ENCODE assay signal across 10 cellular contexts in genomic region chr2:134375935-134376334, GRCh38.
DNase-seq lines count a peak whose midpoint lies in the region; ATAC-seq and TF ChIP-seq lines count a peak whose summit lies in the region.
"Had no signal": no experiment of that assay in that cellular context is flagged by ENCODE, and none has a peak within 500 bp of the region (broad histone marks: within the 10 kb centered on the region; RNA-seq: fewer than 3 reads in every experiment).

No MANE protein-coding gene starts in this region.

- H3K9ac ChIP-seq in colonic mucosa (ENCODE audit: low read depth in 2 of 2, low read length in 2 of 2): no peak overlapping the region
- H3K9ac ChIP-seq: BLaER1 treated with 17β-estradiol and CSF1 and Interleukin-3, amounts not matched to agents 10 nM and 100 nM had no signal

- intact Hi-C loops in Right ventricle myocardium inferior (cut with DNase I): loop anchor here (5.0 kb wide), 1 partner anchor 76 kb away; no protein-coding TSS in a partner anchor
- intact Hi-C loops in cardiac septum (cut with DNase I): loop anchor here (5.0 to 10.0 kb wide), 2 partner anchors 36 to 79 kb away; no protein-coding TSS in a partner anchor
- intact Hi-C loops in colonic mucosa (cut with DNase I): loop anchor here (5.0 kb wide), 1 partner anchor 36 kb away; no protein-coding TSS in a partner anchor
- intact Hi-C loops in lower leg skin (cut with DNase I; ENCODE audit: low total_unique reads): no loop called here

- H3K4me1 ChIP-seq in colonic mucosa (peaks cover 5% of the 10 kb centered on the region), lung (ENCODE audit: control insufficient read depth in 2 of 2, insufficient read depth in 2 of 2, low read length in 2 of 2) (peaks cover 4 to 19% of the 10 kb centered on the region in 2 donors), SJCRH30 (peaks cover 29% of the 10 kb centered on the region)
- H3K4me1 ChIP-seq: BLaER1 treated with 17β-estradiol and CSF1 and Interleukin-3, amounts not matched to agents 10 nM and 100 nM had no signal

- H3K9me3 ChIP-seq in colonic mucosa: no peaks in the 10 kb centered on the region
- no peaks in the 10 kb centered on the region for H3K9me3 ChIP-seq in lung (ENCODE audit: control insufficient read depth in 2 of 2, insufficient read depth in 1 of 2, low read length in 1 of 2)
- no peaks in the 10 kb centered on the region for H3K9me3 ChIP-seq in SJCRH30 (replicated peaks)
- H3K9me3 ChIP-seq: BLaER1 treated with 17β-estradiol and CSF1 and Interleukin-3, amounts not matched to agents 10 nM and 100 nM had no signal

- H3K4me3 ChIP-seq in colonic mucosa (no peak overlapping the region), lung (no peak overlapping the region), SJCRH30 (no peak overlapping the region), lower leg skin (ENCODE audit: low read depth, poor library complexity, severe bottlenecking) (no peak overlapping the region)
- H3K4me3 ChIP-seq: BLaER1 treated with 17β-estradiol and CSF1 and Interleukin-3, amounts not matched to agents 10 nM and 100 nM had no signal

- TF ChIP-seq CTCF in colonic mucosa (IDR thresholded peaks at IDR 0.05) (peak; percentile 46), lung (IDR thresholded peaks at IDR 0.05; ENCODE audit: control extremely low read depth, extremely low read depth) (no peak), lower leg skin (IDR thresholded peaks at IDR 0.05) (no peak)

- no peaks in the 10 kb centered on the region for H3K27me3 ChIP-seq in colonic mucosa
- no peaks in the 10 kb centered on the region for H3K27me3 ChIP-seq in lung (ENCODE audit: control insufficient read depth, insufficient read depth)
- H3K27me3 ChIP-seq in SJCRH30: no peaks in the 10 kb centered on the region
- H3K27me3 ChIP-seq: BLaER1 treated with 17β-estradiol and CSF1 and Interleukin-3, amounts not matched to agents 10 nM and 100 nM had no signal

- peak; percentile 38 for ATAC-seq in Right ventricle myocardium inferior
- peak; percentile 45 for ATAC-seq in lung (ENCODE audit: insufficient read depth, low FRiP score)

- H3K36me3 ChIP-seq in colonic mucosa: no peaks in the 10 kb centered on the region
- H3K36me3 ChIP-seq in lung (ENCODE audit: control insufficient read depth in 2 of 2, insufficient read depth in 2 of 2, low read length in 2 of 2): peaks cover 0 to 3% of the 10 kb centered on the region in 2 donors
- H3K36me3 ChIP-seq in SJCRH30: peaks cover 6% of the 10 kb centered on the region; the same call in 1 of the 2 replicates

- 79 to 83% methylated on average over 3 of the region's 3 CpGs for WGBS in lung, 2 donors
- 52 to 58% methylated on average over 3 of the region's 3 CpGs for WGBS in lower leg skin, 2 donors

- DNase-seq in Right ventricle myocardium inferior (ENCODE audit: missing footprints) (no peak), cardiac septum (ENCODE audit: low spot score) (no peak), colonic mucosa (peak; percentile 43), lung (ENCODE audit: low spot score) (no peak), SJCRH30 (no peak), lower leg skin (ENCODE audit: low spot score in 2 of 2) (no peak), germinal center (ENCODE audit: low spot score) (no peak)
- no peak for DNase-seq in activated T-cell treated with anti-CD3 and anti-CD28 coated beads, Interleukin-2, amount 50 U/mL, for 48 hours
- DNase-seq: activated CD4-positive, alpha-beta T cell treated with anti-CD3 and anti-CD28 coated beads for 4 hours had no signal

- H3K27ac ChIP-seq in colonic mucosa: no peak overlapping the region
- peak overlapping the region in 1 of 2 donors; percentile 29 for H3K27ac ChIP-seq in lung (ENCODE audit: low read depth in 1 of 2, low read length in 1 of 2)
- H3K27ac ChIP-seq in SJCRH30: no peak overlapping the region
- H3K27ac ChIP-seq: BLaER1 treated with 17β-estradiol and CSF1 and Interleukin-3, amounts not matched to agents 10 nM and 100 nM had no signal

- TF ChIP-seq POLR2A in lower leg skin (IDR thresholded peaks at IDR 0.05): no peak
